In the genomic region with DNA sequence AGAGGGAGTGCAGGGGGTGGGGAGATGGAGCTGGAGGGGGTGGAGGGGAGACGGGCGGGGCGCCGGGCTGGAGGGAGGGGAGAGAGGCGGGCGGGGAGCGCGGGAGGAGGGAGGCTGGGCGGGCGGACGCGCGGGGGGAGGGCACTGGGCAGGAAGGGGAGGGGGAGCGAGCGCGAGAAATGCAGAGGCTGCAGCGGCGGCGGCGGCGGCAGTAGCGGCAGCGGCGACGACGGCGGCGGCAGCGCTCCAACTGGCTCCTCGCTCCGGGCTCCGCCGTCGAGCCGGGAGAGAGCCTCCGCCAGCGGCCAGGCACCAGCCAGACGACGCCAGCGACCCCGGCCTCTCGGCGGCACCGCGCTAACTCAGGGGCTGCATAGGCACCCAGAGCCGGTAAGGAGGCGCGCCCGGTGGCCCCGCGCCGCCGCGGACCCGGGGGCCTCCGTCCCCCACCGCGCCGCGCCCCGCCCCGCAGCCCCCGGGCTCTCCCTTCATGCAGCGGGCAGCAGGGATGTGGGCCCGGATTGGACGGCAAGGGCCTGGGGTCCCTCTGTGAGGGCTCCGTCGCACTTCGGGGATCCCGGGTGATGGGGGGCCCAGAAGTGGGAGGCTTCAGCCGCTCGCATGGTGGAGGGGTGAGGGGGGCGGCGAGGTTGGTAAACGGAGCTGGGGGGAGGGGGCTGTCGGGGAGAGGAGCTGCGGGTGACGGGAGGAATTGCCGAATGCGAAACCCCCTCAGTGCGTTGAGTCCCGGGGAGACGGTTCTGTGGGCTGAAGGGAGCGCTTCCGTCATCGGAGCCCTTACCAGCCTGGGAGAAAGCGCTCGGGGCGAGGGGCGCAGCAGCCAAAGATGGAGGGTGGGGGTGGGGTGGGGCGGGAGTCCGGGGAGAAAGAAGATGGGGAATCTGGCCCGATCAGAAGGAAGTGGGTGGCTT, we compare ENCODE assay signal across 8 cellular contexts. TPM values are rescaled to one million over a fixed set of nuclear protein-coding genes. Genes with fewer than 3 reads are reported as not detected.
A peak's percentile ranks its signal among the peaks of the same experiment; 100 is the strongest.
DNase-seq lines count a peak whose midpoint lies in the region; ATAC-seq and TF ChIP-seq lines count a peak whose summit lies in the region.

A gene with protein sequence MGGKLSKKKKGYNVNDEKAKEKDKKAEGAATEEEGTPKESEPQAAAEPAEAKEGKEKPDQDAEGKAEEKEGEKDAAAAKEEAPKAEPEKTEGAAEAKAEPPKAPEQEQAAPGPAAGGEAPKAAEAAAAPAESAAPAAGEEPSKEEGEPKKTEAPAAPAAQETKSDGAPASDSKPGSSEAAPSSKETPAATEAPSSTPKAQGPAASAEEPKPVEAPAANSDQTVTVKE (plus strand): TSS at position 211 of the 932 bp plus-strand sequence. CDS start 57,586 bp downstream, outside the sequence.

- peak within 1 kb of the TSS; percentile 84 for H3K4me3 ChIP-seq in BLaER1

- H3K9me3 ChIP-seq in BLaER1 = no peaks in the 10 kb centered on the region

- H3K27ac ChIP-seq in BLaER1 = peak within 1 kb of the TSS; percentile 65

- TF ChIP-seq POLR2A in GM19099 (IDR thresholded peaks at IDR 0.05; ENCODE audit: extremely low read depth, insufficient read length, low read depth) = peak; percentile 70

- H4K20me1 ChIP-seq in BLaER1 = peaks cover 24% of the 10 kb centered on the region

- peak within 1 kb of the TSS; percentile 87 for H3K4me2 ChIP-seq in BLaER1

- no peaks in the 10 kb centered on the region; the same call in 1 of the 2 replicates for H3K27me3 ChIP-seq in BLaER1

- ATAC-seq in HG03175 (IDR thresholded peaks at IDR 0.05; ENCODE audit: unreplicated experiment) (peak; percentile 40), left ventricle myocardium superior (peak; percentile 83)

- DNase-seq in NOMO-1 treated with dmso at 0.1 percent for 144 hours (lab: John Stamatoyannopoulos, UW; ENCODE audit: unreplicated experiment) (peak; percentile 90), amniotic epithelial cell (ENCODE audit: low read depth) (peak; percentile 79), left ventricle myocardium superior (peak; percentile 75), posterior cingulate gyrus (peak; percentile 51 to 96 (median 79)), NCI-H2196 (lab: John Stamatoyannopoulos, UW; ENCODE audit: unreplicated experiment) (no peak)

- no peaks in the 10 kb centered on the region for H3K36me3 ChIP-seq in BLaER1

- intact Hi-C loops in left ventricle myocardium superior (cut with micrococcal nuclease) (loop anchor here (10.0 kb wide), 1 partner anchor 1087 kb away; no protein-coding TSS in a partner anchor), posterior cingulate gyrus (cut with DNase I) (loop anchor here (2.0 kb wide), 1 partner anchor 895 kb away; no protein-coding TSS in a partner anchor)

- peaks cover 21% of the 10 kb centered on the region for H3K4me1 ChIP-seq in BLaER1

- H3K9ac ChIP-seq in BLaER1 = peak within 1 kb of the TSS; percentile 82

RNA-seq across cellular contexts. Expression of the gene that starts here (rescaled TPM):
- total RNA-seq in left ventricle myocardium superior = 2.0 TPM
